9 cellular contexts compared by ENCODE assay signal in the genomic region with DNA sequence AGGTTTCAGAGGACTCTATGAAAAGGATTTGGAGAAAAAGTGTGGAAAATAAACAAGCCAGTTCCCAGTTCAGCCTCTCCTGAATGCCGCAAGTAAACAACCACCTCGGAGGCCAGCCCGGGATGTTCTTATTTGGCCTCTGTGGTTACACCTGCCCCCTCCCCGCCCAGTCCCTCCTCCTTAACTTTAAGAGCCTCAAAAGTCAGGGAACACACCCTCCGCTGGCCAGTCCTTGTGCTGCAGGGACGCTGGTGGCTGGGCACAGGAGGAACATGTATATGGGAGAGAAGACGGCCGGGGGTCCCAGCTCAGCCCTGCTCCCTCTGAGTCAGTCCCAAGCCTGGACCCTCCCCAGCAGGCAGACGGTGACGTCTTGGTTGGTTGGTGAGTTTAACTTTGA. TPM values are rescaled to one million over a fixed set of nuclear protein-coding genes. Genes with fewer than 3 reads are reported as not detected.
A peak's percentile ranks its signal among the peaks of the same experiment; 100 is the strongest.
DNase-seq lines count a peak whose midpoint lies in the region; ATAC-seq and TF ChIP-seq lines count a peak whose summit lies in the region.
"Had no signal": no experiment of that assay in that cellular context is flagged by ENCODE, and none has a peak within 500 bp of the region (broad histone marks: within the 10 kb centered on the region; RNA-seq: fewer than 3 reads in every experiment).

No MANE protein-coding gene starts in this region.

- H3K4me1 ChIP-seq in left lung, result peaks cover 26 to 33% of the 10 kb centered on the region in 2 donors
- H3K4me1 ChIP-seq in vagina, result peaks cover 97% of the 10 kb centered on the region

- H3K27me3 Mint-ChIP-seq in natural killer cell treated with Interleukin-12 subunit alpha and Interleukin-12 subunit beta and Interleukin-15 and Interleukin-18, amount 100 ng/mL, for 72 hours, result peaks cover 18 to 28% of the 10 kb centered on the region in 2 donors
- H3K27me3 Mint-ChIP-seq in natural killer cell (ENCODE audit: low read depth in 2 of 2), result peaks cover 19 to 32% of the 10 kb centered on the region in 2 donors
- no peaks in the 10 kb centered on the region for H3K27me3 Mint-ChIP-seq in MCF 10A (ENCODE audit: insufficient read depth, unreplicated experiment)

- BruUV-seq in MCF 10A (replicated peaks; lab: Mats Ljungman, UMichigan), result no TSS peak

- peaks cover 0 to 2% of the 10 kb centered on the region in 2 donors for H3K4me1 Mint-ChIP-seq in natural killer cell treated with Interleukin-12 subunit alpha and Interleukin-12 subunit beta and Interleukin-15 and Interleukin-18, amount 100 ng/mL, for 72 hours (ENCODE audit: low read depth in 2 of 2)
- H3K4me1 Mint-ChIP-seq in natural killer cell (no peaks in the 10 kb centered on the region), MCF 10A (ENCODE audit: insufficient read depth, unreplicated experiment) (peaks cover 78% of the 10 kb centered on the region)

- DNase-seq in natural killer cell treated with Interleukin-12 subunit alpha and Interleukin-12 subunit beta and Interleukin-15 and Interleukin-18, amount 100 ng/mL, for 72 hours (ENCODE audit: low spot score), result peak; percentile 8
- no peak for DNase-seq in natural killer cell
- DNase-seq in MCF 10A (ENCODE audit: unreplicated experiment), result peak; percentile 56
- DNase-seq in left lung, result peak in 1 of 2 donors; percentile 58
- no peak for DNase-seq in vagina (ENCODE audit: extremely low spot score in 2 of 2)
- DNase-seq in activated effector memory CD4-positive, alpha-beta T cell treated with anti-CD3 and anti-CD28 coated beads, Interleukin-2, amount 50 U/mL, for 16 hours, result no peak
- DNase-seq in NCI-H2029 treated with DMSO at 0.1 percent for 48 hours (lab: John Stamatoyannopoulos, UW), result no peak

- CTCF ChIA-PET in MCF 10A (lab: Yijun Ruan, JAX), result interaction anchor here (0.5 to 8.9 kb wide), 13 partner anchors 12 to 386 kb away, joined by 3 to 61 read pairs (median 4); no protein-coding TSS in a partner anchor

- H3K27ac Mint-ChIP-seq in natural killer cell treated with Interleukin-12 subunit alpha and Interleukin-12 subunit beta and Interleukin-15 and Interleukin-18, amount 100 ng/mL, for 72 hours, result no peak overlapping the region
- no peak overlapping the region for H3K27ac Mint-ChIP-seq in natural killer cell
- H3K27ac Mint-ChIP-seq in MCF 10A (ENCODE audit: low read depth, unreplicated experiment), result peak overlapping the region; percentile 78
- H3K27ac Mint-ChIP-seq: activated naive CD8-positive, alpha-beta T cell had no signal

- H3K27me3 ChIP-seq in left lung (peaks cover 0 to 9% of the 10 kb centered on the region in 2 donors), vagina (no peaks in the 10 kb centered on the region)

- no peak for ATAC-seq in natural killer cell treated with Interleukin-12 subunit alpha and Interleukin-12 subunit beta and Interleukin-15 and Interleukin-18, amount 100 ng/mL, for 72 hours
- no peak for ATAC-seq in natural killer cell
- ATAC-seq in left lung, result peak; percentile 77
- no peak for ATAC-seq in HG03439 (IDR thresholded peaks at IDR 0.05; ENCODE audit: unreplicated experiment)

- TF ChIP-seq CTCF in natural killer cell (IDR thresholded peaks at IDR 0.05) (no peak), MCF 10A (IDR thresholded peaks at IDR 0.05; ENCODE audit: unreplicated experiment) (peak; percentile 29), left lung (IDR thresholded peaks at IDR 0.05) (no peak), vagina (IDR thresholded peaks at IDR 0.05) (no peak)

- H3K27ac ChIP-seq in left lung (no peak overlapping the region), vagina (peak overlapping the region; percentile 55)

- H3K9me3 Mint-ChIP-seq in natural killer cell treated with Interleukin-12 subunit alpha and Interleukin-12 subunit beta and Interleukin-15 and Interleukin-18, amount 100 ng/mL, for 72 hours, result no peaks in the 10 kb centered on the region
- no peaks in the 10 kb centered on the region for H3K9me3 Mint-ChIP-seq in natural killer cell
- H3K9me3 Mint-ChIP-seq in MCF 10A (ENCODE audit: unreplicated experiment), result no peaks in the 10 kb centered on the region

- TF ChIP-seq POLR2A in vagina (IDR thresholded peaks at IDR 0.05), result no peak

- POLR2A ChIA-PET in MCF 10A (lab: Yijun Ruan, JAX), result interaction anchor here (0.5 to 2.6 kb wide), 21 partner anchors 7 to 1073 kb away, joined by 3 to 24 read pairs (median 3); partner anchors contain the start of genes DDIT4 and PSAP

- intact Hi-C loops in natural killer cell (cut with micrococcal nuclease) (no loop called here), MCF 10A (cut with micrococcal nuclease) (no loop called here), left lung (cut with DNase I) (no loop called here), vagina (cut with DNase I) (no loop called here)

- no peak overlapping the region for H3K4me3 Mint-ChIP-seq in natural killer cell treated with Interleukin-12 subunit alpha and Interleukin-12 subunit beta and Interleukin-15 and Interleukin-18, amount 100 ng/mL, for 72 hours
- no peak overlapping the region for H3K4me3 Mint-ChIP-seq in natural killer cell
- peak overlapping the region; percentile 77 for H3K4me3 Mint-ChIP-seq in MCF 10A (ENCODE audit: unreplicated experiment)
- H3K4me3 Mint-ChIP-seq: activated naive CD8-positive, alpha-beta T cell had no signal

- H3K36me3 ChIP-seq in left lung (no peaks in the 10 kb centered on the region), vagina (no peaks in the 10 kb centered on the region)

- H3K9me3 ChIP-seq in left lung (no peaks in the 10 kb centered on the region), vagina (no peaks in the 10 kb centered on the region)

- no peaks in the 10 kb centered on the region for H3K36me3 Mint-ChIP-seq in natural killer cell treated with Interleukin-12 subunit alpha and Interleukin-12 subunit beta and Interleukin-15 and Interleukin-18, amount 100 ng/mL, for 72 hours
- H3K36me3 Mint-ChIP-seq in natural killer cell, result no peaks in the 10 kb centered on the region
- H3K36me3 Mint-ChIP-seq in MCF 10A (ENCODE audit: insufficient read depth, unreplicated experiment), result peaks cover 11% of the 10 kb centered on the region
- H3K36me3 Mint-ChIP-seq: activated naive CD8-positive, alpha-beta T cell had no signal

- H3K4me3 ChIP-seq in left lung, result no peak overlapping the region
- H3K4me3 ChIP-seq in vagina, result peak overlapping the region in 1 of 2 donors; percentile 5

RNA-seq across cellular contexts. Expression of gene CHST3, which starts 6.1 kb away (rescaled TPM):
- not detected for total RNA-seq in natural killer cell treated with Interleukin-12 subunit alpha and Interleukin-12 subunit beta and Interleukin-15 and Interleukin-18, amount 100 ng/mL, for 72 hours
- total RNA-seq in natural killer cell (not detected), MCF 10A (2022) (28.7 and 29.3 TPM in 2 replicates), left lung (10 to 100 TPM; 10.3 to 20.1 TPM), vagina (26.0 TPM)

Comparison
In these comparisons a context has a peak if more than half of its experiments do, and no peak if none do; other contexts are left out.
1. DNase-seq: peak in natural killer cell treated with Interleukin-12 subunit alpha and Interleukin-12 subunit beta and Interleukin-15 and Interleukin-18, amount 100 ng/mL, for 72 hours (single experiment) and MCF 10A (single experiment); none in natural killer cell (single experiment), vagina (0 of 2), activated effector memory CD4-positive, alpha-beta T cell treated with anti-CD3 and anti-CD28 coated beads, Interleukin-2, amount 50 U/mL, for 16 hours (single experiment) and NCI-H2029 treated with DMSO at 0.1 percent for 48 hours (single experiment).
2. RNA of gene CHST3, which starts 6.1 kb away (total RNA-seq): 28.7 to 29.3 TPM in MCF 10A, 26.0 TPM in vagina (single experiment) and 10.3 to 20.1 TPM in left lung; not detected in natural killer cell treated with Interleukin-12 subunit alpha and Interleukin-12 subunit beta and Interleukin-15 and Interleukin-18, amount 100 ng/mL, for 72 hours and not detected in natural killer cell; every median in the first group is over 10 times any median in the second.